Comparison of ENCODE assay signal across 10 cellular contexts in genomic region chr6:551405-551804, GRCh38.
DNase-seq lines count a peak whose midpoint lies in the region; ATAC-seq and TF ChIP-seq lines count a peak whose summit lies in the region.
"Had no signal": no experiment of that assay in that cellular context is flagged by ENCODE, and none has a peak within 500 bp of the region (broad histone marks: within the 10 kb centered on the region; RNA-seq: fewer than 3 reads in every experiment).

No MANE protein-coding gene starts in this region.

- H3K4me1 ChIP-seq in vagina, result no peaks in the 10 kb centered on the region

- no peak for TF ChIP-seq POLR2A in vagina (IDR thresholded peaks at IDR 0.05)

- H3K36me3 Mint-ChIP-seq in CD4-positive, alpha-beta T cell (ENCODE audit: low read depth), result peaks cover 73% of the 10 kb centered on the region
- peaks cover 19% of the 10 kb centered on the region for H3K36me3 Mint-ChIP-seq in memory B cell

- CTCF ChIA-PET in CD4-positive, alpha-beta T cell (lab: Charles Lee), result no interaction called here

- no peak overlapping the region for H3K4me3 Mint-ChIP-seq in CD4-positive, alpha-beta T cell
- no peak overlapping the region for H3K4me3 Mint-ChIP-seq in memory B cell
- H3K4me3 Mint-ChIP-seq: T-helper 1 cell treated with Interleukin-12 subunit alpha and Interleukin-12 subunit beta and Interleukin-4 antibody, amounts not matched to agents 30 μg/mL and 1 μg/mL, for 36 hours had no signal

- intact Hi-C loops in CD4-positive, alpha-beta T cell (cut with DNase I, micrococcal nuclease), result no loop called here
- intact Hi-C loops in vagina (cut with DNase I), result no loop called here

- peaks cover 0 to 22% of the 10 kb centered on the region in 2 donors for H3K36me3 ChIP-seq in vagina

- TF ChIP-seq CTCF in CD4-positive, alpha-beta T cell (IDR thresholded peaks at IDR 0.05), result peak; percentile 8
- no peak for TF ChIP-seq CTCF in vagina (IDR thresholded peaks at IDR 0.05)

- no peaks in the 10 kb centered on the region for H3K27me3 ChIP-seq in CD4-positive, alpha-beta T cell (ENCODE audit: control insufficient read depth, insufficient read depth, low read length)
- no peaks in the 10 kb centered on the region for H3K27me3 ChIP-seq in vagina

- POLR2A ChIA-PET in CD4-positive, alpha-beta T cell (lab: Charles Lee), result no interaction called here

- H3K4me1 Mint-ChIP-seq in CD4-positive, alpha-beta T cell (ENCODE audit: low read depth), result peaks cover 23% of the 10 kb centered on the region
- no peaks in the 10 kb centered on the region for H3K4me1 Mint-ChIP-seq in memory B cell

- H3K4me3 ChIP-seq in vagina, result no peak overlapping the region
- H3K4me3 ChIP-seq: thoracic aorta had no signal

- H3K9me3 ChIP-seq in CD4-positive, alpha-beta T cell (ENCODE audit: control insufficient read depth, low read length), result no peaks in the 10 kb centered on the region
- no peaks in the 10 kb centered on the region for H3K9me3 ChIP-seq in vagina
- H3K9me3 ChIP-seq: thoracic aorta had no signal

- H3K27ac ChIP-seq in CD4-positive, alpha-beta T cell (ENCODE audit: low read depth, low read length), result no peak overlapping the region
- H3K27ac ChIP-seq in vagina, result no peak overlapping the region
- H3K27ac ChIP-seq: thoracic aorta had no signal

- DNase-seq in CD4-positive, alpha-beta T cell, result peak in 1 of 10 experiments; percentile 6
- DNase-seq in HuH-7 (ENCODE audit: low spot score) (peak; percentile 6), amniotic epithelial cell (ENCODE audit: low read depth) (peak; percentile 14), memory B cell (ENCODE audit: low spot score in 2 of 2) (no peak), vagina (ENCODE audit: extremely low spot score in 2 of 2) (no peak), DMS153 (lab: John Stamatoyannopoulos, UW) (no peak), occipital lobe (lab: John Stamatoyannopoulos, UW) (no peak)

- H3K27me3 Mint-ChIP-seq in CD4-positive, alpha-beta T cell, result no peaks in the 10 kb centered on the region
- H3K27me3 Mint-ChIP-seq in memory B cell, result no peaks in the 10 kb centered on the region

- no peak for ATAC-seq in CD4-positive, alpha-beta T cell (ENCODE audit: poor library complexity)
- ATAC-seq in memory B cell (ENCODE audit: low read depth) (peak; percentile 44), HG02852 (IDR thresholded peaks at IDR 0.05; ENCODE audit: unreplicated experiment) (no peak)

- H3K27ac Mint-ChIP-seq in CD4-positive, alpha-beta T cell, result no peak overlapping the region
- peak overlapping the region; percentile 28 for H3K27ac Mint-ChIP-seq in memory B cell
- H3K27ac Mint-ChIP-seq: T-helper 1 cell treated with Interleukin-12 subunit alpha and Interleukin-12 subunit beta and Interleukin-4 antibody, amounts not matched to agents 30 μg/mL and 1 μg/mL, for 36 hours had no signal

- no peaks in the 10 kb centered on the region for H3K9me3 Mint-ChIP-seq in CD4-positive, alpha-beta T cell
- H3K9me3 Mint-ChIP-seq in memory B cell, result no peaks in the 10 kb centered on the region
- H3K9me3 Mint-ChIP-seq: T-helper 1 cell treated with Interleukin-12 subunit alpha and Interleukin-12 subunit beta and Interleukin-4 antibody, amounts not matched to agents 30 μg/mL and 1 μg/mL, for 36 hours had no signal

Comparison
In these comparisons a context has a peak if more than half of its experiments do, and no peak if none do; other contexts are left out.
1. DNase-seq: peak in HuH-7 (single experiment) and amniotic epithelial cell (single experiment); none in memory B cell (0 of 2), vagina (0 of 2), DMS153 (single experiment) and occipital lobe (single experiment).